In the genomic region with DNA sequence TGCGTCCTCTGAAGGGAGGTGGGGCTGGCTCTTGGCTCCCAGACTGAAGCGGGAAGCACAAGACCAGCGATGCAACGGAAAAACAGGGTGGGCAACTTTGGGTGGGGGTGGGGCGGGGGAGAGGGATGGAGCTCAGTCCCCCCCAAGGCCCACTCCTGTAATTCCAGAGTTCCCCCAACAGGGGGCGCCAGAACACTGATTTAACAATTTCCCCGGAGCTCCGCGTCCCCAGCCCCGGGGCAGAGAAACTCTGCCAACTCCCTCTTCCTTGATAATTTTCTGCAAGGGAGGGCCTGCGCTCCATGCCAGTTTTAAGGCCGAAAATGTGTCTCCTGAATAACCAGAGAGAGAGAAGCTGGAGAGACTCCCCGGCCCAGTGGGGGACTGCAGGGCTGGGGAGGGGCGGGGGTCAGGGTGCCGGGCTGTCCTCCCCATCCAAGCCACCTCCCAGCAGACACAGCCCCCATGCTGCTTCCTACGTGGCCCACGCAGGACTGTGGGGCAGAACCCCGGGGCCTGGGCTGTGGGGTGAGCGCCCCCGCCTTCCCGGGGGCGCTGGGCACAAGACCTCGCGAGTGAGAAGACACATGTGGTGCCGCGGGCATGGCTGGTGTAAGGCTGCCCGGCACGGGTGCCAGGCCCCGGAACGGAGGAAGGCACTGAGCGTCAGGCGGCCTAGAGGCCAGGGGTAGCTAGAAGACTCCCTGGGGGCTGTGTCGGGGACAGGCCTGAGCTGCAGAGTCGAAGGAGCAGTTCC, we compare ENCODE assay signal across 8 cellular contexts. TPM values are rescaled to one million over a fixed set of nuclear protein-coding genes. Genes with fewer than 3 reads are reported as not detected.
DNase-seq lines count a peak whose midpoint lies in the region; ATAC-seq and TF ChIP-seq lines count a peak whose summit lies in the region.

No MANE protein-coding gene starts in this region.

- H3K4me1 ChIP-seq in heart right ventricle = peaks cover 0 to 9% (median 3%) of the 10 kb centered on the region in 9 donors

- in situ Hi-C loops in Caki2 (cut with HindIII; ENCODE audit: low pct_unique_long_range_greater_than_20kb, low sequenced_read_pairs) (no loop called here), SK-MEL-5 (cut with HindIII; ENCODE audit: low pct_unique_long_range_greater_than_20kb, low sequenced_read_pairs) (no loop called here)

- H3K27me3 Mint-ChIP-seq in activated naive CD8-positive, alpha-beta T cell treated with anti-CD3 and anti-CD28 coated beads for 36 hours = no peaks in the 10 kb centered on the region

- peaks cover 0 to 28% (median 0%) of the 10 kb centered on the region in 9 donors for H3K36me3 ChIP-seq in heart right ventricle

- no peak overlapping the region for H3K27ac ChIP-seq in heart right ventricle

- H3K4me3 ChIP-seq in heart right ventricle = peak overlapping the region in 1 of 10 donors; percentile 17

- intact Hi-C loops in heart right ventricle (cut with DNase I) = loop anchor here (1.0 to 10.0 kb wide), 13 partner anchors 67 to 255 kb away; a partner anchor contains a TSS

- H3K27me3 ChIP-seq in heart right ventricle = peaks cover 0 to 6% (median 0%) of the 10 kb centered on the region in 7 donors

- DNase-seq in Caki2 (ENCODE audit: low read depth) = peak; percentile 22
- peak; percentile 62 for DNase-seq in SK-MEL-5 (ENCODE audit: low read depth, low spot score)
- DNase-seq in activated naive CD8-positive, alpha-beta T cell treated with anti-CD3 and anti-CD28 coated beads for 36 hours = peak; percentile 50
- peak; percentile 60 to 61 for DNase-seq in heart right ventricle
- peak; percentile 78 for DNase-seq in retina

- no peak overlapping the region for H3K27ac Mint-ChIP-seq in activated naive CD8-positive, alpha-beta T cell treated with anti-CD3 and anti-CD28 coated beads for 36 hours

- TF ChIP-seq CTCF in heart right ventricle (IDR thresholded peaks at IDR 0.05) = peak; percentile 91 to 99 (median 95)

- no peaks in the 10 kb centered on the region for H3K9me3 Mint-ChIP-seq in activated naive CD8-positive, alpha-beta T cell treated with anti-CD3 and anti-CD28 coated beads for 36 hours

- 51 to 53% methylated on average over 33 to 34 of the region's 34 CpGs for WGBS in heart right ventricle, 2 donors

- peak; percentile 80 for TF ChIP-seq RAD21 in Ishikawa (IDR thresholded peaks at IDR 0.05; ENCODE audit: low read depth)

- H3K4me1 Mint-ChIP-seq in activated naive CD8-positive, alpha-beta T cell treated with anti-CD3 and anti-CD28 coated beads for 36 hours = peaks cover 14% of the 10 kb centered on the region

- no peak overlapping the region for H3K4me3 Mint-ChIP-seq in activated naive CD8-positive, alpha-beta T cell treated with anti-CD3 and anti-CD28 coated beads for 36 hours

- no peaks in the 10 kb centered on the region for H3K9me3 ChIP-seq in heart right ventricle

- TF ChIP-seq EP300 in Ishikawa (IDR thresholded peaks at IDR 0.05; ENCODE audit: borderline replicate concordance) = no peak

- peaks cover 13% of the 10 kb centered on the region for H3K36me3 Mint-ChIP-seq in activated naive CD8-positive, alpha-beta T cell treated with anti-CD3 and anti-CD28 coated beads for 36 hours

- ATAC-seq in heart right ventricle (peak; percentile 23 to 54 (median 47)), GM21360 (IDR thresholded peaks at IDR 0.05; ENCODE audit: unreplicated experiment) (no peak), HG03342 (IDR thresholded peaks at IDR 0.05; ENCODE audit: unreplicated experiment) (no peak)

TF ChIP-seq in Ishikawa, 13 proteins besides CTCF, POLR2A, EP300 and RAD21:
- TF ChIP-seq TAF1 (IDR thresholded peaks at IDR 0.05; ENCODE audit: low read depth) (no peak), FOXM1 (IDR thresholded peaks at IDR 0.05; ENCODE audit: borderline replicate concordance, low read depth) (no peak), ZBTB7A (IDR thresholded peaks at IDR 0.05; ENCODE audit: low read depth) (peak; percentile 79), NFIC (IDR thresholded peaks at IDR 0.05) (0 out of 2 replicates have a peak, but pooled peaks have one; percentile 11)
TF ChIP-seq in Ishikawa: peak in this region for 2.

RNA-seq across cellular contexts. Expression of a gene that starts 51.4 kb away (rescaled TPM):
- 0.14 TPM in 1 of 2 replicates, not detected in the other for total RNA-seq in Caki2 (2014; rRNA removed; shearing (Covaris generic); ENCODE audit: low replicate concordance)
- total RNA-seq in SK-MEL-5 (2014; rRNA removed; shearing (Covaris generic)) = 0.74 and 0.85 TPM in 2 replicates
- 1.5 and 1.9 TPM in 2 replicates for polyA plus RNA-seq in SK-MEL-5 (2015; cell fraction: cytosol; rRNA removed)
- 0.87 and 1.6 TPM in 2 replicates for polyA plus RNA-seq in SK-MEL-5 (2015; cell fraction: nucleus; rRNA removed)
- total RNA-seq in activated naive CD8-positive, alpha-beta T cell treated with anti-CD3 and anti-CD28 coated beads for 36 hours = 10 to 100 TPM; 55.7 to 56.2 TPM
- 1 to 10 TPM in 1 of 10 donors, under 1 TPM in 9; 0.32 to 2.6 (median 0.41) TPM for total RNA-seq in heart right ventricle
- under 1 TPM; 0.10 to 0.44 TPM for polyA plus RNA-seq in heart right ventricle

Comparison
In these comparisons a context has a peak if more than half of its experiments do, and no peak if none do; other contexts are left out.
1. DNase-seq: peak in every context shown above with its lines; median percentile 78 in retina; 62 in SK-MEL-5; 60 in heart right ventricle; 50 in activated naive CD8-positive, alpha-beta T cell treated with anti-CD3 and anti-CD28 coated beads for 36 hours; 22 in Caki2.
2. ATAC-seq: peak in heart right ventricle (8 of 8); none in GM21360 (single experiment) and HG03342 (single experiment).
3. RNA of a gene that starts 51.4 kb away (total RNA-seq): 55.7 to 56.2 TPM in activated naive CD8-positive, alpha-beta T cell treated with anti-CD3 and anti-CD28 coated beads for 36 hours; 0.74 to 0.85 TPM in SK-MEL-5, 0.32 to 2.6 TPM in heart right ventricle and 0.14 TPM in Caki2; every median in the first group is over 10 times any median in the second.